ENCODE assay signal across 1 cellular context in the genomic region with DNA sequence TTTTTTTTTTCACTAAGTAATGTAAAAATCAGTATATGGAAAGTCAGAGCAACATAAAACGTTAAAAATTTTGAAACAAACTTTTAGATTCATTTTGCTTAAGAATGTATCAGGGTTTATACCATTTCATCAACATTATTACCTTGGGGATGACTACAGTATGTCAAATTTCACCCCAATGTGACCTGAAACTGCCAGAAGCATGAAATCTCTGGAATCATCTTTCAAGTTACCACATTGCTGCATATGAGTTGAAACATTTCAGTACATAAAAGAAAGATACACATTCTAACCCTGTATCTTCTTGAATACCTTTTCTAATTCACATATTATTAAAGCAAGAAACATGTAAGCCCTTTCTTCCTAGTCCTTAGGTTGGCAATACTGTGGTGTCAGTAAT.
TF ChIP-seq lines count a peak whose summit lies in the region.

No MANE protein-coding gene starts in this region.

TF ChIP-seq in endothelial cell of umbilical vein, 7 proteins besides CTCF, POLR2A, EP300 and RAD21:
- TF ChIP-seq, protein P1, sequence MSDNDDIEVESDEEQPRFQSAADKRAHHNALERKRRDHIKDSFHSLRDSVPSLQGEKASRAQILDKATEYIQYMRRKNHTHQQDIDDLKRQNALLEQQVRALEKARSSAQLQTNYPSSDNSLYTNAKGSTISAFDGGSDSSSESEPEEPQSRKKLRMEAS (IDR thresholded peaks at IDR 0.05; ENCODE audit: insufficient read depth, insufficient read length) = no peak
